ENCODE assay signal across 14 cellular contexts in the genomic region with DNA sequence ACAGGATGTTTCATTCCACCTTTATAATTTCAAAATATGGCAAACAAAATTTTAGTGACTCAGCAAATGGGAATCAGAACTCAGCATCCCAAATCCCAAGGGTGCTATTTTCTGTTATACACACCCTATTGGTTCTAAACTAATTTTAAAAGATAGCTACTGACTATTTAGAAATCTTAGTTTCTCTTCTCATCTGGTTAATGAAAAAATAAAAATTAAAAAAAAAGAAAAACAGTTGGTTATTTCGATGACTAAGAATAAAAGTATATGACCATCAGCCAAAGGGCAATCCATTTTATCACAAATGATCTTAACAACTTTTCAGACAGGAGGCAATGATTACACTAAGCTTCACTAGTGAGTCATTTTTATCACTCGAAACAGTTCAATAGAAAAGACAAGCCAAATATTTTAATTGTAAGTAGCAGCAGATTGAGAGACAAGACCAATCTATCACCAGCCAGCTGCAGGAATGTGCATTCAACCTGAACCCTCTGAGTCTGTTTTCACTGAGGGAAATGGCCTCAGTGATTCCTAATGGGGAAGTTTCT. TPM values are rescaled to one million over a fixed set of nuclear protein-coding genes. Genes with fewer than 3 reads are reported as not detected.
DNase-seq lines count a peak whose midpoint lies in the region; ATAC-seq, FAIRE-seq and TF ChIP-seq lines count a peak whose summit lies in the region.
"Had no signal": no experiment of that assay in that cellular context is flagged by ENCODE, and none has a peak within 500 bp of the region (broad histone marks: within the 10 kb centered on the region; RNA-seq: fewer than 3 reads in every experiment).

No MANE protein-coding gene starts in this region.

- H3K27me3 ChIP-seq in bronchial epithelial cell (ENCODE audit: control insufficient read depth, insufficient read depth, low read length), result no peaks in the 10 kb centered on the region
- H3K27me3 ChIP-seq: BLaER1 had no signal

- H3K4me3 Mint-ChIP-seq in HFFc6, result peak overlapping the region; percentile 29

- TF ChIP-seq EP300 in A549 (IDR thresholded peaks at IDR 0.05), result no peak

- H3K9me3 Mint-ChIP-seq in HFFc6, result no peaks in the 10 kb centered on the region

- TF ChIP-seq CTCF in A549 (IDR thresholded peaks at IDR 0.05), result no peak
- no peak for TF ChIP-seq CTCF in HFFc6 (IDR thresholded peaks at IDR 0.05)
- TF ChIP-seq CTCF in bronchial epithelial cell (IDR thresholded peaks at IDR 0.05; ENCODE audit: insufficient read depth, low read length, severe bottlenecking), result no peak
- TF ChIP-seq CTCF in kidney (IDR thresholded peaks at IDR 0.05; ENCODE audit: borderline replicate concordance, extremely low read depth, insufficient read depth), result no peak
- no peak for TF ChIP-seq CTCF in coronary artery (IDR thresholded peaks at IDR 0.05)

- no peak overlapping the region for H3K9ac ChIP-seq in kidney (ENCODE audit: low read length in 2 of 2)
- H3K9ac ChIP-seq: BLaER1 had no signal

- TF ChIP-seq POLR2A in A549 (IDR thresholded peaks at IDR 0.05; ENCODE audit: low read length), result no peak

- H3K27me3 Mint-ChIP-seq in HFFc6 (ENCODE audit: insufficient read depth), result no peaks in the 10 kb centered on the region

- TF ChIP-seq RAD21 in A549 (conservative IDR thresholded peaks at IDR 0.05 in 1 of 2, IDR thresholded peaks at IDR 0.05 in 1 of 2), result no peak

- H3K9me3 ChIP-seq in A549 (no peaks in the 10 kb centered on the region), kidney (ENCODE audit: control insufficient read depth in 1 of 2, low read length in 2 of 2) (no peaks in the 10 kb centered on the region)
- H3K9me3 ChIP-seq: BLaER1 had no signal

- no peaks in the 10 kb centered on the region for H3K36me3 Mint-ChIP-seq in HFFc6 (ENCODE audit: low read depth)

- H3K4me1 Mint-ChIP-seq in HFFc6 (ENCODE audit: low read depth), result peaks cover 36% of the 10 kb centered on the region

- H3K4me2 ChIP-seq in A549, result peak overlapping the region; percentile 66
- H3K4me2 ChIP-seq: BLaER1 had no signal

- 26% methylated on average over 2 of the region's 2 CpGs for WGBS in A549 (ENCODE audit: missing lambda C conversion rate)

- peak overlapping the region; percentile 35 for H3K27ac Mint-ChIP-seq in HFFc6

- intact Hi-C loops in kidney (cut with DNase I), result no loop called here

- peak in 1 of 2 experiments; percentile 39; a peak in 2 of 6 replicates for ATAC-seq in A549

- no peaks in the 10 kb centered on the region for H3K36me3 ChIP-seq in bronchial epithelial cell (ENCODE audit: control insufficient read depth, insufficient read depth, low read length)
- no peaks in the 10 kb centered on the region for H3K36me3 ChIP-seq in kidney (ENCODE audit: control insufficient read depth in 1 of 2, insufficient read depth in 2 of 2, low read length in 2 of 2)

- H3K4me1 ChIP-seq in A549 (peaks cover 40% of the 10 kb centered on the region), kidney (ENCODE audit: control insufficient read depth in 1 of 2, insufficient read depth in 1 of 2, low read depth in 1 of 2, low read length in 2 of 2) (no peaks in the 10 kb centered on the region)
- H3K4me1 ChIP-seq: BLaER1 had no signal

- no peak for DNase-seq in A549 (ENCODE audit: low read depth in 1 of 2, low spot score in 1 of 2)
- peak; percentile 37 for DNase-seq in HFFc6
- peak; percentile 18 for DNase-seq in bronchial epithelial cell (ENCODE audit: low read depth)
- no peak for DNase-seq in kidney
- no peak for DNase-seq in putamen (ENCODE audit: low spot score)
- no peak for DNase-seq in NCI-H1436 (lab: John Stamatoyannopoulos, UW)
- DNase-seq in coronary artery (ENCODE audit: low spot score), result no peak
- DNase-seq in SIG-M5 treated with dmso at 0.1 percent for 504 hours (lab: John Stamatoyannopoulos, UW; ENCODE audit: unreplicated experiment), result no peak
- DNase-seq: activated CD4-positive, CD25-positive, alpha-beta regulatory T cell treated with anti-CD3 and anti-CD28 coated beads, Interleukin-2, amount 50 U/mL, for 72 hours; activated effector memory CD4-positive, alpha-beta T cell treated with Interleukin-2 at 50 U/mL for 16 hours; NCI-H2227 treated with DMSO at 0.1 percent for 48 hours; SHP77 treated with DMSO at 0.1 percent for 48 hours had no signal

- FAIRE-seq in A549 (lab: Jason Lieb, UNC), result no peak
- FAIRE-seq in bronchial epithelial cell (lab: Jason Lieb, UNC), result no peak
- peak; percentile 25 for FAIRE-seq in kidney (lab: Jason Lieb, UNC)
- FAIRE-seq: islet of Langerhans had no signal

- CTCF ChIA-PET in A549 (lab: Yijun Ruan, JAX), result no interaction called here

- no peak overlapping the region for H3K4me3 ChIP-seq in A549
- H3K4me3 ChIP-seq in bronchial epithelial cell (ENCODE audit: low read depth, low read length), result no peak overlapping the region
- no peak overlapping the region for H3K4me3 ChIP-seq in kidney (ENCODE audit: low read length in 2 of 2)
- no peak overlapping the region for H3K4me3 ChIP-seq in coronary artery
- H3K4me3 ChIP-seq: BLaER1 had no signal

- H3K27ac ChIP-seq in A549 (peak overlapping the region; percentile 61 to 64; a peak in 5 of 6 replicates), kidney (ENCODE audit: low read depth in 2 of 2, low read length in 2 of 2) (no peak overlapping the region), coronary artery (no peak overlapping the region)
- H3K27ac ChIP-seq: BLaER1 had no signal

- POLR2A ChIA-PET in A549 (lab: Yijun Ruan, JAX), result no interaction called here

TF ChIP-seq in A549, 52 proteins besides CTCF, POLR2A, EP300 and RAD21:
- TF ChIP-seq FOSL2 (IDR thresholded peaks at IDR 0.05) (0 out of 2 replicates have a peak, but pooled peaks have one; percentile 9), FOSL2 (CRISPR knock-in tag; IDR thresholded peaks at IDR 0.05) (peak; percentile 45; the same call in 1 of the 2 replicates), NPAS2 (CRISPR knock-in tag; IDR thresholded peaks at IDR 0.05; ENCODE audit: borderline replicate concordance) (no peak), MAFK (IDR thresholded peaks at IDR 0.05; ENCODE audit: partially characterized antibody) (peak; percentile 85), GATA3 (IDR thresholded peaks at IDR 0.05; ENCODE audit: borderline replicate concordance) (peak; percentile 54; the same call in 1 of the 2 replicates)

RNA-seq across cellular contexts. Expression of gene PHLPP2, which starts 15.2 kb away (rescaled TPM):
- polyA plus RNA-seq in A549 (2011; rRNA removed), result 11.3 and 12.6 TPM in 2 replicates
- 5.3 and 6.5 TPM in 2 replicates for polyA plus RNA-seq in A549 (2012; cell fraction: cytosol; rRNA removed)
- 7.4 and 8.8 TPM in 2 replicates for polyA plus RNA-seq in A549 (2012; cell fraction: nucleus; rRNA removed)
- 7.9 to 8.2 TPM (median 8.0 TPM) in 3 replicates for polyA plus RNA-seq in A549 (2017; fragmentation: RNase III; extraction: RNeasy Plus Mini Kit Qiagen cat#74134 plus additional on column Dnase treatment)
- 27.6 and 29.4 TPM in 2 replicates for polyA minus RNA-seq in A549 (2011; rRNA and poly(A)+ RNA removed)
- total RNA-seq in HFFc6 (2021; fragmentation: NEBNext Ultra II Directional; extraction: Animal tissue kit (Norgen Biotek cat#: 25700)), result 10 to 100 TPM; 11.5 to 14.4 (median 12.9) TPM
- 2.6 and 4.0 TPM in 2 replicates for total RNA-seq in bronchial epithelial cell
- 7.1 TPM for total RNA-seq in kidney
- polyA plus RNA-seq in kidney (ENCODE audit: insufficient read depth, low read depth, low replicate concordance), result 2.8 TPM

Comparison
In these comparisons a context has a peak if more than half of its experiments do, and no peak if none do; other contexts are left out.
1. DNase-seq: peak in HFFc6 (single experiment) and bronchial epithelial cell (single experiment); none in A549 (0 of 2), kidney (single experiment), putamen (single experiment), NCI-H1436 (single experiment), coronary artery (single experiment) and SIG-M5 treated with dmso at 0.1 percent for 504 hours (single experiment).
2. H3K27ac ChIP-seq: peak in A549 (2 of 2); none in kidney (0 of 2) and coronary artery (0 of 2).